Comparison of ENCODE assay signal across 18 cellular contexts in genomic region chr13:93752506-93752905, GRCh38.
"Had no signal": no experiment of that assay in that cellular context is flagged by ENCODE, and none has a peak within 500 bp of the region (broad histone marks: within the 10 kb centered on the region; RNA-seq: fewer than 3 reads in every experiment).

No MANE protein-coding gene starts in this region.

- ATAC-seq: activated naive CD4-positive, alpha-beta T cell treated with anti-CD3 and anti-CD28 coated beads, Interleukin-2, amount 50 U/mL, for 72 hours; activated T-cell treated with anti-CD3 and anti-CD28 coated beads, Interleukin-2, amount 50 U/mL, for 4 hours; T-cell had no signal

- H3K4me1 Mint-ChIP-seq: central memory CD8-positive, alpha-beta T cell; immature natural killer cell; T-cell had no signal

- H3K36me3 ChIP-seq: esophagus muscularis mucosa, neutrophil, tibial artery had no signal

- H3K27ac Mint-ChIP-seq: activated CD4-positive, alpha-beta memory T cell treated with anti-CD3 and anti-CD28 coated beads, Interleukin-2, amount 10 ng/mL, durations not matched to agents 7 days and 5 days; activated naive CD4-positive, alpha-beta T cell treated with anti-CD3 and anti-CD28 coated beads, Interleukin-2, amount 50 U/mL, for 72 hours; immature natural killer cell; T-cell had no signal

- H3K4me1 ChIP-seq: esophagus muscularis mucosa had no signal

- H3K9me3 ChIP-seq: esophagus muscularis mucosa, neutrophil, tibial artery had no signal

- H3K27ac ChIP-seq: coronary artery, esophagus muscularis mucosa, neutrophil, skin epidermis, tibial artery had no signal

- H3K4me3 ChIP-seq: coronary artery, esophagus muscularis mucosa, lung, skin epidermis, tibial artery had no signal

- H3K27me3 ChIP-seq: esophagus muscularis mucosa, neutrophil, tibial artery had no signal

- DNase-seq: activated CD4-positive, alpha-beta memory T cell treated with anti-CD3 and anti-CD28 coated beads, Interleukin-2, amount 10 ng/mL, durations not matched to agents 7 days and 5 days; activated CD4-positive, alpha-beta T cell treated with anti-CD3 and anti-CD28 coated beads for 1 hour; activated gamma-delta T cell; activated T-cell treated with anti-CD3 and anti-CD28 coated beads, Interleukin-2, amount 50 U/mL, for 4 hours; amniotic stem cell; immature natural killer cell; stimulated activated CD4-positive, alpha-beta T cell treated with anti-CD3 and anti-CD28 coated beads, Interleukin-4, amount 100 ng/mL, for 24 hours; stimulated activated naive CD4-positive, alpha-beta T cell; T-cell; T-helper 9 cell; tibial artery had no signal

- H3K36me3 Mint-ChIP-seq: activated naive CD4-positive, alpha-beta T cell treated with anti-CD3 and anti-CD28 coated beads, Interleukin-2, amount 50 U/mL, for 72 hours; immature natural killer cell; T-cell had no signal

- H3K9me3 Mint-ChIP-seq: activated CD4-positive, alpha-beta memory T cell treated with anti-CD3 and anti-CD28 coated beads, Interleukin-2, amount 10 ng/mL, durations not matched to agents 7 days and 5 days; activated naive CD4-positive, alpha-beta T cell treated with anti-CD3 and anti-CD28 coated beads, Interleukin-2, amount 50 U/mL, for 72 hours; activated T-cell treated with anti-CD3 and anti-CD28 coated beads, Interleukin-2, amount 50 U/mL, for 4 hours; central memory CD8-positive, alpha-beta T cell; T-cell had no signal

- H3K27me3 Mint-ChIP-seq: central memory CD8-positive, alpha-beta T cell; T-cell had no signal

- H3K4me3 Mint-ChIP-seq: activated CD4-positive, alpha-beta memory T cell treated with anti-CD3 and anti-CD28 coated beads, Interleukin-2, amount 10 ng/mL, durations not matched to agents 7 days and 5 days; activated T-cell treated with anti-CD3 and anti-CD28 coated beads, Interleukin-2, amount 50 U/mL, for 4 hours; central memory CD8-positive, alpha-beta T cell; immature natural killer cell; T-cell had no signal
